In the genomic region with DNA sequence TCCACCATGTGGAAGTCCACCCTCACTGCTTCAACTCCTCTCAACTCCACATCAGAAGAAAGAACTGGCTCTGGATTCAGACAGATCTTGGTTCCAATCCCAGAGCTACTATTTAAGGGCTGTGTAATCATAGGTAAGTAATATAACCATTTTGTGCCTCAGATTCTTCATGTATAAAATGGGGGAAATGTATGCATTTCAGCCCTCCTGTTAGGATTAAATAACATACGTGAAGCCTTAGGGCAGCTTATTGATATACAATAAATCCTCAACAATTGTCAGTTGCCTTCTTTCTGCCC, we compare ENCODE assay signal across 25 cellular contexts. TPM values are rescaled to one million over a fixed set of nuclear protein-coding genes. Genes with fewer than 3 reads are reported as not detected.
A peak's percentile ranks its signal among the peaks of the same experiment; 100 is the strongest.
DNase-seq lines count a peak whose midpoint lies in the region; FAIRE-seq and TF ChIP-seq lines count a peak whose summit lies in the region.
"Had no signal": no experiment of that assay in that cellular context is flagged by ENCODE, and none has a peak within 500 bp of the region (broad histone marks: within the 10 kb centered on the region; RNA-seq: fewer than 3 reads in every experiment).

No MANE protein-coding gene starts in this region.

- H3K4me3 Mint-ChIP-seq in HFFc6: no peak overlapping the region
- H3K4me3 Mint-ChIP-seq: activated naive CD8-positive, alpha-beta T cell treated with anti-CD3 and anti-CD28 coated beads for 36 hours had no signal

- no peaks in the 10 kb centered on the region for H3K9me3 ChIP-seq in breast epithelium
- H3K9me3 ChIP-seq in mesodermal cell (ENCODE audit: control insufficient read depth, low read length): no peaks in the 10 kb centered on the region
- H3K9me3 ChIP-seq in smooth muscle cell (replicated peaks; ENCODE audit: low read depth): no peaks in the 10 kb centered on the region
- H3K9me3 ChIP-seq: BE2C, left ventricle myocardium inferior, right lobe of liver, tibial nerve had no signal

- peak overlapping the region; percentile 11 to 24 for H3K27ac ChIP-seq in breast epithelium
- H3K27ac ChIP-seq in mesodermal cell (ENCODE audit: low read depth, low read length, severe bottlenecking): peak overlapping the region; percentile 63
- H3K27ac ChIP-seq in smooth muscle cell (ENCODE audit: low read depth): peak overlapping the region; percentile 97
- H3K27ac ChIP-seq: KMS-11, left ventricle myocardium inferior, right lobe of liver, RWPE1 had no signal

- peaks cover 78% of the 10 kb centered on the region for H3K79me2 ChIP-seq in smooth muscle cell (ENCODE audit: low read depth)

- H3K4me3 ChIP-seq in breast epithelium: no peak overlapping the region
- no peak overlapping the region for H3K4me3 ChIP-seq in mesodermal cell (ENCODE audit: extremely low read depth, insufficient read depth, low read length, poor library complexity, severe bottlenecking)
- H3K4me3 ChIP-seq in smooth muscle cell: no peak overlapping the region
- H3K4me3 ChIP-seq: left ventricle myocardium inferior, right lobe of liver, tibial nerve had no signal

- H3K9ac ChIP-seq in smooth muscle cell (ENCODE audit: low read depth): peak overlapping the region; percentile 58
- H3K9ac ChIP-seq: KMS-11 had no signal

- H3K36me3 ChIP-seq in breast epithelium (no peaks in the 10 kb centered on the region), mesodermal cell (ENCODE audit: control insufficient read depth, insufficient read depth, low read length) (peaks cover 16% of the 10 kb centered on the region), smooth muscle cell (ENCODE audit: low read depth) (no peaks in the 10 kb centered on the region)
- H3K36me3 ChIP-seq: BE2C, right lobe of liver had no signal

- peaks cover 13% of the 10 kb centered on the region for H3F3A ChIP-seq in smooth muscle cell (ENCODE audit: low read depth)

- H3K27ac Mint-ChIP-seq in HFFc6: peak overlapping the region; percentile 77
- H3K27ac Mint-ChIP-seq: activated naive CD8-positive, alpha-beta T cell treated with anti-CD3 and anti-CD28 coated beads for 36 hours had no signal

- no peak overlapping the region for H2AFZ ChIP-seq in smooth muscle cell (ENCODE audit: low read depth)

- intact Hi-C loops in breast epithelium (cut with DNase I; ENCODE audit: low total_unique reads): no loop called here

- H3K27me3 ChIP-seq in breast epithelium (no peaks in the 10 kb centered on the region), smooth muscle cell (ENCODE audit: low read depth) (no peaks in the 10 kb centered on the region)
- H3K27me3 ChIP-seq: BE2C, right lobe of liver, tibial nerve had no signal

- TF ChIP-seq CTCF in HFFc6 (IDR thresholded peaks at IDR 0.05) (no peak), breast epithelium (IDR thresholded peaks at IDR 0.05) (no peak), smooth muscle cell (IDR thresholded peaks at IDR 0.05; ENCODE audit: borderline replicate concordance, insufficient read depth, poor library complexity, severe bottlenecking) (no peak)

- TF ChIP-seq POLR2A in breast epithelium (IDR thresholded peaks at IDR 0.05): no peak

- WGBS in mesodermal cell (ENCODE audit: insufficient coverage in 2 of 2), 2 experiments: 100% methylated on average over 1 of the region's 1 CpG
- WGBS in smooth muscle cell (ENCODE audit: low lambda C conversion rate): 93% methylated on average over 1 of the region's 1 CpG

- peaks cover 61% of the 10 kb centered on the region for H3K4me1 Mint-ChIP-seq in HFFc6 (ENCODE audit: low read depth)

- no peak for DNase-seq in HFFc6
- DNase-seq in breast epithelium (ENCODE audit: low spot score in 2 of 2): no peak
- no peak for DNase-seq in smooth muscle cell (lab: John Stamatoyannopoulos, UW; ENCODE audit: unreplicated experiment)
- DNase-seq in HuH-7.5 (ENCODE audit: low spot score): no peak
- no peak for DNase-seq in RCC 7860 (ENCODE audit: low spot score)
- no peak for DNase-seq in SHP77 (lab: John Stamatoyannopoulos, UW)
- no peak for DNase-seq in SK-N-DZ (ENCODE audit: low spot score)
- DNase-seq: activated CD4-positive, alpha-beta T cell treated with anti-CD3 and anti-CD28 coated beads for 48 hours; activated CD8-positive, alpha-beta memory T cell treated with anti-CD3 and anti-CD28 coated beads for 24 hours; activated effector memory CD4-positive, alpha-beta T cell treated with Interleukin-2 at 50 U/mL for 16 hours; activated naive CD8-positive, alpha-beta T cell treated with anti-CD3 and anti-CD28 coated beads for 36 hours; BE2C; central memory CD4-positive, alpha-beta T cell; left ventricle myocardium inferior; NCI-H1436 treated with DMSO at 0.1 percent for 48 hours; NCI-H2107; NCI-H748 treated with DMSO at 0.1 percent for 48 hours; right lobe of liver; stimulated activated naive CD4-positive, alpha-beta T cell treated with Interleukin-2 at 50 U/mL for 16 hours had no signal

- no peaks in the 10 kb centered on the region for H3K9me3 Mint-ChIP-seq in HFFc6
- H3K9me3 Mint-ChIP-seq: activated naive CD8-positive, alpha-beta T cell treated with anti-CD3 and anti-CD28 coated beads for 36 hours had no signal

- FAIRE-seq in RCC 7860 (lab: Jason Lieb, UNC): no peak
- FAIRE-seq: endothelial cell of umbilical vein, HTR-8/SVneo had no signal

- peaks cover 14% of the 10 kb centered on the region for H3K36me3 Mint-ChIP-seq in HFFc6 (ENCODE audit: low read depth)

- H3K4me1 ChIP-seq in breast epithelium (no peaks in the 10 kb centered on the region), mesodermal cell (ENCODE audit: control insufficient read depth, insufficient read depth, low read length, poor library complexity, severe bottlenecking) (peaks cover 27% of the 10 kb centered on the region), smooth muscle cell (ENCODE audit: low read depth) (peaks cover 16% of the 10 kb centered on the region)
- H3K4me1 ChIP-seq: BE2C had no signal

- H4K20me1 ChIP-seq in smooth muscle cell (ENCODE audit: low read depth): peaks cover 49% of the 10 kb centered on the region

- peaks cover 2% of the 10 kb centered on the region for H3K27me3 Mint-ChIP-seq in HFFc6 (ENCODE audit: insufficient read depth)
- H3K27me3 Mint-ChIP-seq: activated naive CD8-positive, alpha-beta T cell treated with anti-CD3 and anti-CD28 coated beads for 36 hours had no signal

- H3K4me2 ChIP-seq in smooth muscle cell: peak overlapping the region; percentile 78
- H3K4me2 ChIP-seq: KMS-11 had no signal

RNA-seq across cellular contexts. Expression of a gene that starts 23.3 kb away (rescaled TPM):
- 10 to 100 TPM; 26.2 to 29.6 (median 28.7) TPM for total RNA-seq in HFFc6 (2021; fragmentation: NEBNext Ultra II Directional; extraction: Animal tissue kit (Norgen Biotek cat#: 25700))
- total RNA-seq in breast epithelium (10 to 100 TPM; 22.0 to 32.8 (median 28.1) TPM), smooth muscle cell (10.8 and 16.1 TPM in 2 replicates)
- 10.2 TPM for polyA plus RNA-seq in mesodermal cell (2013, experiment 1 of 2)
- 8.9 TPM for polyA plus RNA-seq in mesodermal cell (2013, experiment 2 of 2)
- 1.9 and 2.7 TPM in 2 replicates for polyA plus RNA-seq in smooth muscle cell
- 3.8 and 4.3 TPM in 2 replicates for polyA plus RNA-seq in SK-N-DZ (2014; cell fraction: cytosol; rRNA removed)
- 2.4 and 3.9 TPM in 2 replicates for polyA plus RNA-seq in SK-N-DZ (2014; cell fraction: nucleus; rRNA removed)

RNA-seq across cellular contexts. Expression of a gene that starts 50.6 kb away (rescaled TPM):
- total RNA-seq in HFFc6 (2021; fragmentation: NEBNext Ultra II Directional; extraction: Animal tissue kit (Norgen Biotek cat#: 25700)): 10 to 100 TPM in 3 of 6 experiments, 1 to 10 TPM in 3; 6.1 to 11.5 (median 10.0) TPM
- total RNA-seq in breast epithelium (10 to 100 TPM in 2 of 3 donors, 1 to 10 TPM in 1; 7.4 to 13.9 (median 13.8) TPM), smooth muscle cell (19.4 and 23.5 TPM in 2 replicates)
- 13.1 TPM for polyA plus RNA-seq in mesodermal cell (2013, experiment 1 of 2)
- polyA plus RNA-seq in mesodermal cell (2013, experiment 2 of 2): 12.6 TPM
- 17.2 and 18.2 TPM in 2 replicates for polyA plus RNA-seq in smooth muscle cell
- polyA plus RNA-seq in SK-N-DZ (2014; cell fraction: cytosol; rRNA removed): 3.9 and 4.5 TPM in 2 replicates
- 43.9 and 44.1 TPM in 2 replicates for polyA plus RNA-seq in SK-N-DZ (2014; cell fraction: nucleus; rRNA removed)

RNA-seq across cellular contexts. Expression of a gene that starts 59.6 kb away (rescaled TPM):
- 100 to 1,000 TPM in 3 of 6 experiments, 10 to 100 TPM in 3; 85.4 to 105 (median 101) TPM for total RNA-seq in HFFc6 (2021; fragmentation: NEBNext Ultra II Directional; extraction: Animal tissue kit (Norgen Biotek cat#: 25700))
- 1 to 10 TPM; 6.9 to 9.7 (median 7.4) TPM for total RNA-seq in breast epithelium
- polyA plus RNA-seq in mesodermal cell (2013, experiment 1 of 2): 60.7 TPM
- polyA plus RNA-seq in mesodermal cell (2013, experiment 2 of 2): 58.0 TPM
- 27.3 and 32.8 TPM in 2 replicates for total RNA-seq in smooth muscle cell
- polyA plus RNA-seq in smooth muscle cell: 72.9 and 75.3 TPM in 2 replicates
- 49.6 and 65.4 TPM in 2 replicates for polyA plus RNA-seq in SK-N-DZ (2014; cell fraction: cytosol; rRNA removed)
- polyA plus RNA-seq in SK-N-DZ (2014; cell fraction: nucleus; rRNA removed): 23.3 and 41.1 TPM in 2 replicates

Comparison
In these comparisons a context has a peak if more than half of its experiments do, and no peak if none do; other contexts are left out.
1. H3K27ac ChIP-seq: peak in every context shown above with its lines; median percentile 97 in smooth muscle cell; 63 in mesodermal cell; 18 in breast epithelium.